8 cellular contexts compared by ENCODE assay signal in genomic region chr6:87722831-87723726, GRCh38. TPM values are rescaled to one million over a fixed set of nuclear protein-coding genes. Genes with fewer than 3 reads are reported as not detected.
A peak's percentile ranks its signal among the peaks of the same experiment; 100 is the strongest.
DNase-seq lines count a peak whose midpoint lies in the region; ATAC-seq, FAIRE-seq and TF ChIP-seq lines count a peak whose summit lies in the region.

No MANE protein-coding gene starts in this region.

- peak overlapping the region; percentile 85 for H3K56ac ChIP-seq in mesendoderm (ENCODE audit: low read length)

- POLR2A ChIA-PET in endothelial cell of umbilical vein (lab: Charles Lee): interaction anchor here (0.9 kb wide), 1 partner anchor 21 kb away, joined by 3 read pairs; the partner anchor contains the start of gene AKIRIN2

- H2AFZ ChIP-seq in endothelial cell of umbilical vein (ENCODE audit: low read depth, low read length): no peak overlapping the region

- no peaks in the 10 kb centered on the region for H4K20me1 ChIP-seq in endothelial cell of umbilical vein (replicated peaks; ENCODE audit: control insufficient read depth, extremely low read depth, insufficient read depth, low read length)

- H4K5ac ChIP-seq in mesendoderm (ENCODE audit: low read length): no peak overlapping the region

- peak; percentile 39 for ATAC-seq in HG02981 (IDR thresholded peaks at IDR 0.05; ENCODE audit: unreplicated experiment)

- intact Hi-C loops in endothelial cell of umbilical vein (cut with micrococcal nuclease): no loop called here
- intact Hi-C loops in activated T-helper 1 cell treated with anti-CD3 and anti-CD28 coated beads, Interleukin-12 subunit alpha, Interleukin-12 subunit beta, Interleukin-2, Interleukin-4 antibody, amounts not matched to agents 30 ng/mL and 10 ng/mL and 1 ng/mL, durations not matched to agents 14 hours and 24 hours and 36 hours (cut with micrococcal nuclease): no loop called here

- H3K4me2 ChIP-seq in endothelial cell of umbilical vein (ENCODE audit: insufficient read depth, low read length): peak overlapping the region; percentile 9
- no peak overlapping the region for H3K4me2 ChIP-seq in mesendoderm (ENCODE audit: low read length)

- H3K9me3 Mint-ChIP-seq in activated T-helper 1 cell treated with anti-CD3 and anti-CD28 coated beads, Interleukin-12 subunit alpha, Interleukin-12 subunit beta, Interleukin-2, Interleukin-4 antibody, amounts not matched to agents 30 ng/mL and 10 ng/mL and 1 ng/mL, durations not matched to agents 14 hours and 24 hours and 36 hours: no peaks in the 10 kb centered on the region

- peak; percentile 79 for FAIRE-seq in endothelial cell of umbilical vein (lab: Jason Lieb, UNC)

- peak overlapping the region; percentile 61 for H2BK120ac ChIP-seq in mesendoderm (ENCODE audit: low read depth, low read length)

- H3K27ac ChIP-seq in endothelial cell of umbilical vein (ENCODE audit: insufficient read depth, low read depth, low read length) (peak overlapping the region; percentile 12), mesendoderm (ENCODE audit: low read depth, low read length) (peak overlapping the region; percentile 67)

- dilution Hi-C loops in endothelial cell of umbilical vein (cut with MboI; ENCODE audit: extremely low pct_ligation_motif_present, low sequenced_read_pairs): no loop called here

- H3K9me3 ChIP-seq in endothelial cell of umbilical vein (replicated peaks; ENCODE audit: control insufficient read depth, insufficient read depth, low read length): no peaks in the 10 kb centered on the region

- no peak overlapping the region for H3K23ac ChIP-seq in mesendoderm (ENCODE audit: low read length)

- BruUV-seq in endothelial cell of umbilical vein (replicated peaks; lab: Mats Ljungman, UMichigan): no TSS peak

- WGBS in mesendoderm (ENCODE audit: extremely low coverage, insufficient coverage, low lambda C conversion rate): no CpG with 5 or more reads among the region's 8 CpGs

- H2BK5ac ChIP-seq in mesendoderm (ENCODE audit: low read length): peak overlapping the region; percentile 57

- peak overlapping the region; percentile 76 for H3K18ac ChIP-seq in mesendoderm (ENCODE audit: low read length)

- H3K4ac ChIP-seq in mesendoderm (ENCODE audit: low read depth, low read length): peak overlapping the region; percentile 48

- no peaks in the 10 kb centered on the region for H3K36me3 Mint-ChIP-seq in activated T-helper 1 cell treated with anti-CD3 and anti-CD28 coated beads, Interleukin-12 subunit alpha, Interleukin-12 subunit beta, Interleukin-2, Interleukin-4 antibody, amounts not matched to agents 30 ng/mL and 10 ng/mL and 1 ng/mL, durations not matched to agents 14 hours and 24 hours and 36 hours (ENCODE audit: low read depth)

- CTCF ChIA-PET in endothelial cell of umbilical vein (lab: Charles Lee): interaction anchor here (0.6 to 1.4 kb wide), 3 partner anchors 9 to 385 kb away, joined by 3 read pairs; partner anchors contain the start of gene AKIRIN2

- H4K8ac ChIP-seq in mesendoderm (ENCODE audit: low read depth, low read length): no peak overlapping the region

- H3K4me1 ChIP-seq in endothelial cell of umbilical vein (ENCODE audit: control insufficient read depth, extremely low read depth, insufficient read depth, low read length) (peaks cover 11% of the 10 kb centered on the region), mesendoderm (ENCODE audit: control insufficient read depth, low read depth, low read length) (peaks cover 3% of the 10 kb centered on the region)

- no peaks in the 10 kb centered on the region for H3K79me1 ChIP-seq in mesendoderm (ENCODE audit: low read length)

- no peak overlapping the region for H2AK5ac ChIP-seq in mesendoderm (ENCODE audit: low read length)

- H3K79me2 ChIP-seq in endothelial cell of umbilical vein (ENCODE audit: control insufficient read depth, insufficient read depth, low read length) (no peaks in the 10 kb centered on the region), mesendoderm (ENCODE audit: control insufficient read depth, insufficient read depth, low read length) (no peaks in the 10 kb centered on the region)

- TF ChIP-seq CTCF in endothelial cell of umbilical vein (IDR thresholded peaks at IDR 0.05; ENCODE audit: extremely low read depth in 1 of 2, insufficient read depth in 1 of 2, low read depth in 1 of 2, low read length in 2 of 2): no peak

- H3K9ac ChIP-seq in endothelial cell of umbilical vein (replicated peaks; ENCODE audit: extremely low read depth, insufficient read depth, low read length) (no peak overlapping the region), mesendoderm (ENCODE audit: low read length) (no peak overlapping the region)

- DNase-seq in GM04504 (ENCODE audit: low read depth) (peak; percentile 96), SHP77 treated with DMSO at 0.1 percent for 48 hours (lab: John Stamatoyannopoulos, UW) (peak; percentile 48), endothelial cell of umbilical vein (ENCODE audit: low read depth, low spot score) (peak; percentile 51), mesendoderm (peak; percentile 98), NCI-H2029 (lab: John Stamatoyannopoulos, UW) (no peak), NCI-H1436 treated with DMSO at 0.1 percent for 48 hours (lab: John Stamatoyannopoulos, UW) (no peak)
- DNase-seq in activated T-helper 1 cell treated with anti-CD3 and anti-CD28 coated beads, Interleukin-12 subunit alpha, Interleukin-12 subunit beta, Interleukin-2, Interleukin-4 antibody, amounts not matched to agents 30 ng/mL and 10 ng/mL and 1 ng/mL, durations not matched to agents 14 hours and 24 hours and 36 hours (ENCODE audit: low spot score): no peak

- H3K4me3 Mint-ChIP-seq in activated T-helper 1 cell treated with anti-CD3 and anti-CD28 coated beads, Interleukin-12 subunit alpha, Interleukin-12 subunit beta, Interleukin-2, Interleukin-4 antibody, amounts not matched to agents 30 ng/mL and 10 ng/mL and 1 ng/mL, durations not matched to agents 14 hours and 24 hours and 36 hours: no peak overlapping the region

- no peaks in the 10 kb centered on the region for H3K9me1 ChIP-seq in endothelial cell of umbilical vein (replicated peaks; ENCODE audit: control insufficient read depth, extremely low read depth, insufficient read depth, low read length)

- H3K27me3 ChIP-seq in endothelial cell of umbilical vein (ENCODE audit: control insufficient read depth in 2 of 2, insufficient read depth in 2 of 2, low read length in 2 of 2): no peaks in the 10 kb centered on the region
- H3K27me3 ChIP-seq in mesendoderm (ENCODE audit: insufficient read depth, low read length, poor library complexity): no peaks in the 10 kb centered on the region

- no peak overlapping the region for H2BK15ac ChIP-seq in mesendoderm (replicated peaks; ENCODE audit: low read depth)

- TF ChIP-seq POLR2A in endothelial cell of umbilical vein (IDR thresholded peaks at IDR 0.05; ENCODE audit: low read depth, low read length): no peak

- H3K27ac Mint-ChIP-seq in activated T-helper 1 cell treated with anti-CD3 and anti-CD28 coated beads, Interleukin-12 subunit alpha, Interleukin-12 subunit beta, Interleukin-2, Interleukin-4 antibody, amounts not matched to agents 30 ng/mL and 10 ng/mL and 1 ng/mL, durations not matched to agents 14 hours and 24 hours and 36 hours: no peak overlapping the region

- H3K36me3 ChIP-seq in endothelial cell of umbilical vein (ENCODE audit: control insufficient read depth in 2 of 2, extremely low read depth in 1 of 2, insufficient read depth in 2 of 2, low read length in 2 of 2): no peaks in the 10 kb centered on the region
- H3K36me3 ChIP-seq in mesendoderm (ENCODE audit: control insufficient read depth, insufficient read depth, low read length): no peaks in the 10 kb centered on the region

- H3K4me3 ChIP-seq in endothelial cell of umbilical vein (replicated peaks in 1 of 3; ENCODE audit: insufficient read depth in 1 of 3, low read depth in 1 of 3, low read length in 3 of 3) (no peak overlapping the region), mesendoderm (ENCODE audit: low read length) (no peak overlapping the region)

- peaks cover 26% of the 10 kb centered on the region for H3K4me1 Mint-ChIP-seq in activated T-helper 1 cell treated with anti-CD3 and anti-CD28 coated beads, Interleukin-12 subunit alpha, Interleukin-12 subunit beta, Interleukin-2, Interleukin-4 antibody, amounts not matched to agents 30 ng/mL and 10 ng/mL and 1 ng/mL, durations not matched to agents 14 hours and 24 hours and 36 hours (ENCODE audit: low read depth)

- peaks cover 3% of the 10 kb centered on the region for H3K27me3 Mint-ChIP-seq in activated T-helper 1 cell treated with anti-CD3 and anti-CD28 coated beads, Interleukin-12 subunit alpha, Interleukin-12 subunit beta, Interleukin-2, Interleukin-4 antibody, amounts not matched to agents 30 ng/mL and 10 ng/mL and 1 ng/mL, durations not matched to agents 14 hours and 24 hours and 36 hours (ENCODE audit: insufficient read depth)

TF ChIP-seq in endothelial cell of umbilical vein, 7 proteins besides CTCF, POLR2A, EP300 and RAD21:
- peak; percentile 68 for TF ChIP-seq FOS (IDR thresholded peaks at IDR 0.05; ENCODE audit: borderline replicate concordance, insufficient read depth, low read length)
- peak; percentile 83 for TF ChIP-seq GATA2 (IDR thresholded peaks at IDR 0.05; ENCODE audit: insufficient read depth, insufficient read length, low read depth, low read length)
- no peak for TF ChIP-seq JUN (IDR thresholded peaks at IDR 0.05; ENCODE audit: borderline replicate concordance, insufficient read depth, insufficient read length, low read depth)
- peak; percentile 43 for TF ChIP-seq POLR2AphosphoS5 (IDR thresholded peaks at IDR 0.05; ENCODE audit: insufficient read depth, low read depth, low read length)

RNA-seq across cellular contexts. Expression of gene AKIRIN2, which starts 21.0 kb away (rescaled TPM):
- total RNA-seq in endothelial cell of umbilical vein: 46.1 and 46.4 TPM in 2 replicates
- polyA plus RNA-seq in endothelial cell of umbilical vein: 15.9 and 19.0 TPM in 2 replicates
- 16.6 and 17.4 TPM in 2 replicates for polyA plus RNA-seq in endothelial cell of umbilical vein (2011; cell fraction: cytosol; rRNA removed)
- polyA plus RNA-seq in endothelial cell of umbilical vein (2011; cell fraction: nucleus; rRNA removed): 13.3 and 19.3 TPM in 2 replicates
- polyA plus RNA-seq in endothelial cell of umbilical vein (2012): 29.9 and 32.0 TPM in 2 replicates
- 12.6 and 13.6 TPM in 2 replicates for polyA minus RNA-seq in endothelial cell of umbilical vein
- polyA minus RNA-seq in endothelial cell of umbilical vein (2011; cell fraction: cytosol; rRNA and poly(A)+ RNA removed): 15.2 TPM
- polyA minus RNA-seq in endothelial cell of umbilical vein (2011; cell fraction: nucleus; rRNA and poly(A)+ RNA removed): 23.7 and 24.4 TPM in 2 replicates
- polyA plus RNA-seq in mesendoderm (2013, experiment 1 of 2): 75.2 TPM
- 74.1 TPM for polyA plus RNA-seq in mesendoderm (2013, experiment 2 of 2)
- 40.1 and 42.0 TPM in 2 replicates for total RNA-seq in activated T-helper 1 cell treated with anti-CD3 and anti-CD28 coated beads, Interleukin-12 subunit alpha, Interleukin-12 subunit beta, Interleukin-2, Interleukin-4 antibody, amounts not matched to agents 30 ng/mL and 10 ng/mL and 1 ng/mL, durations not matched to agents 14 hours and 24 hours and 36 hours

Comparison
In these comparisons a context has a peak if more than half of its experiments do, and no peak if none do; other contexts are left out.
1. DNase-seq: peak in GM04504 (single experiment), SHP77 treated with DMSO at 0.1 percent for 48 hours (single experiment), endothelial cell of umbilical vein (single experiment) and mesendoderm (single experiment); none in NCI-H2029 (single experiment), activated T-helper 1 cell treated with anti-CD3 and anti-CD28 coated beads, Interleukin-12 subunit alpha, Interleukin-12 subunit beta, Interleukin-2, Interleukin-4 antibody, amounts not matched to agents 30 ng/mL and 10 ng/mL and 1 ng/mL, durations not matched to agents 14 hours and 24 hours and 36 hours (single experiment) and NCI-H1436 treated with DMSO at 0.1 percent for 48 hours (single experiment).